Comparison of ENCODE assay signal across 9 cellular contexts in the genomic region with DNA sequence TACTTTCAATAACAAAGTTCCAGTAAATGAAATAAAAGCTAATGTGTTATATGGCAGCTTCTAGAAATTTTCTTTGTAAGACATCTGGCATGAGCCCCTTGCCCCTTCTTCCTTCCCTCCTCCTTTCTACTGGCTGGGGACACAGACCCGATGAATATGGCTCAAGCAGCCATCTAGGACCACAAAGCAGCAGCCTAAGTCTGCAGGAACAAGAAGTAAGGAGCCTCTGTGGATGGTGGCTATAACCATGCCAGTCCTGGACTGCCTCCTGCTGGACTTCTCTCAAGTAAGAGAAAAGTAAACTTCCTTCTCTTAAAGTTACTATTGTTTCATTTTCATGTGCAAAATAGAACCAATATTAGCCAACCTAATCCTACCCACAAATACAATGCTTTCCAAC.
A peak's percentile ranks its signal among the peaks of the same experiment; 100 is the strongest.
DNase-seq lines count a peak whose midpoint lies in the region; ATAC-seq lines count a peak whose summit lies in the region.
"Had no signal": no experiment of that assay in that cellular context is flagged by ENCODE, and none has a peak within 500 bp of the region (broad histone marks: within the 10 kb centered on the region; RNA-seq: fewer than 3 reads in every experiment).

No MANE protein-coding gene starts in this region.

- no peaks in the 10 kb centered on the region for H3K27me3 Mint-ChIP-seq in natural killer cell treated with Interleukin-12 subunit alpha and Interleukin-12 subunit beta and Interleukin-15 and Interleukin-18, amount 100 ng/mL, for 72 hours
- H3K27me3 Mint-ChIP-seq: stimulated activated naive B cell treated with anti-CD40 and anti-IgM and Interleukin-4, amounts not matched to agents 10 μg/mL and 1 μg/mL and 100 μg/mL, for 72 hours had no signal

- no peaks in the 10 kb centered on the region for H3K36me3 Mint-ChIP-seq in natural killer cell treated with Interleukin-12 subunit alpha and Interleukin-12 subunit beta and Interleukin-15 and Interleukin-18, amount 100 ng/mL, for 72 hours
- H3K36me3 Mint-ChIP-seq: stimulated activated naive B cell treated with anti-CD40 and anti-IgM and Interleukin-4, amounts not matched to agents 10 μg/mL and 1 μg/mL and 100 μg/mL, for 72 hours had no signal

- H3K9me3 Mint-ChIP-seq in natural killer cell treated with Interleukin-12 subunit alpha and Interleukin-12 subunit beta and Interleukin-15 and Interleukin-18, amount 100 ng/mL, for 72 hours: no peaks in the 10 kb centered on the region
- H3K9me3 Mint-ChIP-seq: stimulated activated naive B cell treated with anti-CD40 and anti-IgM and Interleukin-4, amounts not matched to agents 10 μg/mL and 1 μg/mL and 100 μg/mL, for 72 hours had no signal

- no peak overlapping the region for H3K27ac Mint-ChIP-seq in natural killer cell treated with Interleukin-12 subunit alpha and Interleukin-12 subunit beta and Interleukin-15 and Interleukin-18, amount 100 ng/mL, for 72 hours
- H3K27ac Mint-ChIP-seq: stimulated activated naive B cell treated with anti-CD40 and anti-IgM and Interleukin-4, amounts not matched to agents 10 μg/mL and 1 μg/mL and 100 μg/mL, for 72 hours had no signal

- H3K4me1 Mint-ChIP-seq in natural killer cell treated with Interleukin-12 subunit alpha and Interleukin-12 subunit beta and Interleukin-15 and Interleukin-18, amount 100 ng/mL, for 72 hours (ENCODE audit: low read depth in 2 of 2): no peaks in the 10 kb centered on the region
- H3K4me1 Mint-ChIP-seq: stimulated activated naive B cell treated with anti-CD40 and anti-IgM and Interleukin-4, amounts not matched to agents 10 μg/mL and 1 μg/mL and 100 μg/mL, for 72 hours had no signal

- DNase-seq in DMS53 treated with DMSO at 0.1 percent for 48 hours (lab: John Stamatoyannopoulos, UW; ENCODE audit: unreplicated experiment) (peak; percentile 34), cerebellar cortex (ENCODE audit: low spot score) (peak; percentile 58), mucosa of gallbladder (ENCODE audit: low spot score) (peak; percentile 55), HuH-7.5 (ENCODE audit: low spot score) (no peak)
- DNase-seq in stimulated activated CD4-positive, alpha-beta T cell treated with anti-CD3 and anti-CD28 coated beads, Interleukin-4, amount 100 ng/mL, for 4 hours: no peak
- no peak for DNase-seq in activated CD4-positive, alpha-beta T cell treated with anti-CD3 and anti-CD28 coated beads, Interleukin-2, amount 50 U/mL, for 1 hour
- DNase-seq in natural killer cell treated with Interleukin-12 subunit alpha and Interleukin-12 subunit beta and Interleukin-15 and Interleukin-18, amount 100 ng/mL, for 72 hours (ENCODE audit: low spot score): no peak
- DNase-seq: stimulated activated naive B cell treated with anti-CD40 and anti-IgM and Interleukin-4, amounts not matched to agents 10 μg/mL and 1 μg/mL and 100 μg/mL, for 72 hours had no signal

- peak; percentile 41 for ATAC-seq in HG03135 (IDR thresholded peaks at IDR 0.05; ENCODE audit: unreplicated experiment)
- ATAC-seq in natural killer cell treated with Interleukin-12 subunit alpha and Interleukin-12 subunit beta and Interleukin-15 and Interleukin-18, amount 100 ng/mL, for 72 hours: no peak

- H3K4me3 Mint-ChIP-seq in natural killer cell treated with Interleukin-12 subunit alpha and Interleukin-12 subunit beta and Interleukin-15 and Interleukin-18, amount 100 ng/mL, for 72 hours: no peak overlapping the region
- H3K4me3 Mint-ChIP-seq: stimulated activated naive B cell treated with anti-CD40 and anti-IgM and Interleukin-4, amounts not matched to agents 10 μg/mL and 1 μg/mL and 100 μg/mL, for 72 hours had no signal

Comparison
In these comparisons a context has a peak if more than half of its experiments do, and no peak if none do; other contexts are left out.
1. DNase-seq: peak in DMS53 treated with DMSO at 0.1 percent for 48 hours (single experiment), cerebellar cortex (single experiment) and mucosa of gallbladder (single experiment); none in stimulated activated CD4-positive, alpha-beta T cell treated with anti-CD3 and anti-CD28 coated beads, Interleukin-4, amount 100 ng/mL, for 4 hours (0 of 2), activated CD4-positive, alpha-beta T cell treated with anti-CD3 and anti-CD28 coated beads, Interleukin-2, amount 50 U/mL, for 1 hour (single experiment), HuH-7.5 (single experiment) and natural killer cell treated with Interleukin-12 subunit alpha and Interleukin-12 subunit beta and Interleukin-15 and Interleukin-18, amount 100 ng/mL, for 72 hours (single experiment).